Comparison of ENCODE assay signal across 8 cellular contexts in genomic region chr5:134851307-134851923, GRCh38. TPM values are rescaled to one million over a fixed set of nuclear protein-coding genes. Genes with fewer than 3 reads are reported as not detected.
DNase-seq lines count a peak whose midpoint lies in the region; ATAC-seq and TF ChIP-seq lines count a peak whose summit lies in the region.

No MANE protein-coding gene starts in this region.

- H4K20me1 ChIP-seq in PC-3 (ENCODE audit: low read length): peaks cover 17% of the 10 kb centered on the region
- H4K20me1 ChIP-seq in fibroblast of lung (ENCODE audit: control insufficient read depth, extremely low read depth, insufficient read depth, low read length): peaks cover 3% of the 10 kb centered on the region

- peaks cover 9% of the 10 kb centered on the region for H3K4me1 ChIP-seq in PC-3 (ENCODE audit: insufficient read depth, low read length)
- H3K4me1 ChIP-seq in fibroblast of lung (ENCODE audit: control insufficient read depth, extremely low read depth, insufficient read depth, low read length): peaks cover 4% of the 10 kb centered on the region

- H3K27me3 ChIP-seq in GM06990 (replicated peaks; ENCODE audit: control insufficient read depth, insufficient read depth, low read length): no peaks in the 10 kb centered on the region
- no peaks in the 10 kb centered on the region for H3K27me3 ChIP-seq in PC-3 (ENCODE audit: low read length)
- H3K27me3 ChIP-seq in fibroblast of lung (ENCODE audit: control insufficient read depth, insufficient read depth, low read length): no peaks in the 10 kb centered on the region

- H3K79me2 ChIP-seq in PC-3 (ENCODE audit: low read length): peaks cover 61% of the 10 kb centered on the region
- H3K79me2 ChIP-seq in fibroblast of lung (ENCODE audit: control insufficient read depth, insufficient read depth, low read length): peaks cover 70% of the 10 kb centered on the region

- H3K27ac ChIP-seq in PC-3 (ENCODE audit: low read length): no peak overlapping the region
- H3K27ac ChIP-seq in fibroblast of lung (ENCODE audit: insufficient read depth, low read length): no peak overlapping the region

- peak; percentile 58 for ATAC-seq in PC-3
- ATAC-seq in GM21619 (IDR thresholded peaks at IDR 0.05; ENCODE audit: unreplicated experiment): no peak

- H3K9me3 ChIP-seq in PC-3 (ENCODE audit: low read length) (no peaks in the 10 kb centered on the region), fibroblast of lung (ENCODE audit: control insufficient read depth, insufficient read depth, low read depth, low read length) (no peaks in the 10 kb centered on the region)

- H3K9me2 ChIP-seq in PC-3 (replicated peaks; ENCODE audit: low read length): no peaks in the 10 kb centered on the region

- CTCF ChIA-PET in PC-3 (lab: Charles Lee): no interaction called here

- no peak overlapping the region; the same call in 1 of the 2 replicates for H3K4me2 ChIP-seq in PC-3 (ENCODE audit: low read length)
- H3K4me2 ChIP-seq in fibroblast of lung (ENCODE audit: extremely low read depth, insufficient read depth, low read length): no peak overlapping the region

- POLR2A ChIA-PET in PC-3 (lab: Charles Lee; ENCODE audit: unreplicated experiment): no interaction called here

- BruUV-seq in PC-3 (replicated peaks; lab: Mats Ljungman, UMichigan): no TSS peak

- intact Hi-C loops in PC-3 (cut with micrococcal nuclease): loop anchor here (2.0 kb wide), 2 partner anchors 53 to 67 kb away; partner anchors contain the start of gene PCBD2

- H2AFZ ChIP-seq in PC-3 (ENCODE audit: low read length) (no peak overlapping the region), fibroblast of lung (ENCODE audit: low read length) (no peak overlapping the region)

- H3K9ac ChIP-seq in PC-3 (ENCODE audit: low read length) (no peak overlapping the region), fibroblast of lung (ENCODE audit: insufficient read depth, low read length) (no peak overlapping the region)

- TF ChIP-seq CTCF in GM06990 (IDR thresholded peaks at IDR 0.05; ENCODE audit: insufficient read depth, low read length, poor library complexity, severe bottlenecking): peak; percentile 49
- peak; percentile 63 for TF ChIP-seq CTCF in PC-3 (conservative IDR thresholded peaks at IDR 0.05; ENCODE audit: low read depth, low read length)
- TF ChIP-seq CTCF in fibroblast of lung (conservative IDR thresholded peaks at IDR 0.05 in 1 of 2, IDR thresholded peaks at IDR 0.05 in 1 of 2; ENCODE audit: low read depth in 1 of 2, low read length in 2 of 2): peak; percentile 36 to 62

- H3K4me3 ChIP-seq in GM06990 (replicated peaks; ENCODE audit: low read depth, low read length) (no peak overlapping the region), PC-3 (ENCODE audit: low read length) (no peak overlapping the region), fibroblast of lung (replicated peaks in 1 of 4; ENCODE audit: control extremely low read depth in 1 of 4, insufficient read depth in 1 of 4, low read depth in 3 of 4, low read length in 4 of 4) (no peak overlapping the region)

- peaks cover 3% of the 10 kb centered on the region for H3F3A ChIP-seq in PC-3 (ENCODE audit: low read length, unreplicated experiment)

- DNase-seq in A172 (ENCODE audit: low spot score): peak; percentile 63
- DNase-seq in GM06990 (ENCODE audit: extremely low read depth, insufficient read length): no peak
- peak; percentile 56 for DNase-seq in PC-3
- DNase-seq in fibroblast of lung (ENCODE audit: low read depth in 2 of 2): peak; percentile 35 to 44
- no peak for DNase-seq in activated CD4-positive, CD25-positive, alpha-beta regulatory T cell (lab: John Stamatoyannopoulos, UW)
- no peak for DNase-seq in NCI-H2107 (lab: John Stamatoyannopoulos, UW)
- no peak for DNase-seq in germinal center (ENCODE audit: low spot score)

- H3K36me3 ChIP-seq in GM06990 (ENCODE audit: control insufficient read depth, insufficient read depth, low read length) (peaks cover 9% of the 10 kb centered on the region), PC-3 (ENCODE audit: low read depth, low read length) (peaks cover 26% of the 10 kb centered on the region), fibroblast of lung (ENCODE audit: control insufficient read depth, insufficient read depth, low read length) (peaks cover 7% of the 10 kb centered on the region)

RNA-seq across cellular contexts. Expression of gene C5orf24, which starts 5.6 kb away (rescaled TPM):
- total RNA-seq in A172 (2014; rRNA removed; shearing (Covaris generic)): 48.6 and 56.3 TPM in 2 replicates
- total RNA-seq in PC-3 (2014; rRNA removed) (16.5 and 18.2 TPM in 2 replicates), fibroblast of lung (33.6 and 40.0 TPM in 2 replicates)
- 45.2 and 71.3 TPM in 2 replicates for polyA plus RNA-seq in fibroblast of lung
- 25.9 and 40.7 TPM in 2 replicates for polyA plus RNA-seq in fibroblast of lung (2012)
- polyA minus RNA-seq in fibroblast of lung (ENCODE audit: low replicate concordance): 6.4 and 10.9 TPM in 2 replicates

RNA-seq across cellular contexts. Expression of gene TXNDC15, which starts 22.8 kb away (rescaled TPM):
- total RNA-seq in A172 (2014; rRNA removed; shearing (Covaris generic)): 109 and 130 TPM in 2 replicates
- total RNA-seq in PC-3 (2014; rRNA removed): 42.6 and 46.4 TPM in 2 replicates
- total RNA-seq in fibroblast of lung: 65.9 and 71.7 TPM in 2 replicates
- 86.0 and 132 TPM in 2 replicates for polyA plus RNA-seq in fibroblast of lung
- 85.1 and 111 TPM in 2 replicates for polyA plus RNA-seq in fibroblast of lung (2012)
- polyA minus RNA-seq in fibroblast of lung (ENCODE audit: low replicate concordance): 54.6 and 83.2 TPM in 2 replicates

RNA-seq across cellular contexts. Expression of gene PCBD2, which starts 53.5 kb away (rescaled TPM):
- 5.5 and 6.0 TPM in 2 replicates for total RNA-seq in A172 (2014; rRNA removed; shearing (Covaris generic))
- total RNA-seq in PC-3 (2014; rRNA removed) (5.4 and 7.0 TPM in 2 replicates), fibroblast of lung (2.8 and 5.4 TPM in 2 replicates)
- 3.8 and 6.6 TPM in 2 replicates for polyA plus RNA-seq in fibroblast of lung
- 4.0 and 5.6 TPM in 2 replicates for polyA plus RNA-seq in fibroblast of lung (2012)
- 0.19 and 0.67 TPM in 2 replicates for polyA minus RNA-seq in fibroblast of lung (ENCODE audit: low replicate concordance)

Comparison
In these comparisons a context has a peak if more than half of its experiments do, and no peak if none do; other contexts are left out.
1. DNase-seq: peak in A172 (single experiment), PC-3 (single experiment) and fibroblast of lung (2 of 2); none in GM06990 (single experiment), activated CD4-positive, CD25-positive, alpha-beta regulatory T cell (0 of 4), NCI-H2107 (single experiment) and germinal center (single experiment).
2. Peak in every context shown above with its lines, with median percentiles within 50 percentile points of each other: CTCF ChIP-seq.